In the genomic region with DNA sequence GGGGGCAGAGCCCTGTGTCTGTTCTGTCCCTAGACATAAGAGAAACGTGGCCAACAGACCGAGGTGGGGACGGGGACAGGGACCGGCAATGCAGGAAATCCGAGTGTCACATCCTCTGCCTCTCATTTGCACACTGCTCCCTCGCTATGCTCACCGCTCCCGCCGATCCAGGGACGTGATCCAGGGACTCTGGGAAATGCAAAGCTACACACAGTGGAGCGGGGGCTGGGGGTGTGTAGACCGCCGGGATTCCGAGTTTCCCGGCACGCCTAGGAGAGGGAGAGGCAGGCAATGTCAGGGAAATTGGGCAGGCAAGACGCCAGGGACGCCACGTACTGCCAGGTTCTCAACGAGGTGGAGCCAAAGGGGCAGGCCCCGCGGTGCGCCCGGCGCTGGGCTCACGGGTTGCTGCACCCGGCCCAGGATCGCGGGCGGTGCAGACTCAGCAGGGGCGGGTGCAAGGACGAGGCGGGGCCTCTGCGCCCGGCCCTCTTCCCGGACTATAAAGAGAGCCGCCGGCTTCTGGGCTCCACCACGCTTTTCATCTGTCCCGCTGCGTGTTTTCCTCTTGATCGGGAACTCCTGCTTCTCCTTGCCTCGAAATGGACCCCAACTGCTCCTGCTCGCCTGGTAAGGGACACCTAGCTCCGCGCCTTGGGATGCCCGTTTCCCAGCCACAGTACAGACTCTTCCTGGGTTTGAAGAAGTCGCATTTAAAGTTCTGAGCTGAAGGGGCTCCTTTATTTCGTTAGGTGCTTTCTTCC, we compare ENCODE assay signal across 8 cellular contexts. TPM values are rescaled to one million over a fixed set of nuclear protein-coding genes. Genes with fewer than 3 reads are reported as not detected.
A peak's percentile ranks its signal among the peaks of the same experiment; 100 is the strongest.
DNase-seq lines count a peak whose midpoint lies in the region; ATAC-seq and TF ChIP-seq lines count a peak whose summit lies in the region.

A gene (plus strand): TSS at position 532 of the 764 bp plus-strand sequence. CDS start 71 bp downstream, at position 603.

- peaks cover 21% of the 10 kb centered on the region for H3K4me1 Mint-ChIP-seq in activated naive CD4-positive, alpha-beta T cell treated with anti-CD3 and anti-CD28 coated beads, Interleukin-2, amount 50 U/mL, for 24 hours
- peaks cover 28% of the 10 kb centered on the region for H3K4me1 Mint-ChIP-seq in osteocyte (ENCODE audit: unreplicated experiment)

- WGBS in thymus, result 2% methylated on average over 49 of the region's 49 CpGs

- peak within 1 kb of the TSS; percentile 87 for H3K27ac ChIP-seq in thymus (ENCODE audit: low read depth)

- H3K4me3 ChIP-seq in GM06990 (replicated peaks; ENCODE audit: low read depth, low read length) (peak within 1 kb of the TSS; percentile 79), HFF-Myc (replicated peaks; ENCODE audit: low read depth, low read length) (peak within 1 kb of the TSS; percentile 72), thymus (ENCODE audit: low read length) (peak within 1 kb of the TSS; percentile 74)

- no peaks in the 10 kb centered on the region for H3K9me3 Mint-ChIP-seq in activated naive CD4-positive, alpha-beta T cell treated with anti-CD3 and anti-CD28 coated beads, Interleukin-2, amount 50 U/mL, for 24 hours
- peaks cover 5% of the 10 kb centered on the region for H3K9me3 Mint-ChIP-seq in osteocyte (ENCODE audit: unreplicated experiment)

- DNase-seq in GM06990 (ENCODE audit: extremely low read depth, insufficient read length) (peak; percentile 84), HFF-Myc (ENCODE audit: extremely low read depth, low read depth) (peak; percentile 55), MV-4-11 (lab: John Stamatoyannopoulos, UW) (peak; percentile 87), glomerular visceral epithelial cell (ENCODE audit: extremely low spot score) (peak; percentile 92), osteocyte (ENCODE audit: extremely low spot score, unreplicated experiment) (peak; percentile 90)

- no peaks in the 10 kb centered on the region for H3K27me3 Mint-ChIP-seq in activated naive CD4-positive, alpha-beta T cell treated with anti-CD3 and anti-CD28 coated beads, Interleukin-2, amount 50 U/mL, for 24 hours
- no peaks in the 10 kb centered on the region for H3K27me3 Mint-ChIP-seq in osteocyte (ENCODE audit: unreplicated experiment)

- H3K36me3 ChIP-seq in GM06990 (ENCODE audit: control insufficient read depth, insufficient read depth, low read length), result no peaks in the 10 kb centered on the region
- H3K36me3 ChIP-seq in thymus (ENCODE audit: control insufficient read depth, insufficient read depth), result no peaks in the 10 kb centered on the region

- H3K27ac Mint-ChIP-seq in activated naive CD4-positive, alpha-beta T cell treated with anti-CD3 and anti-CD28 coated beads, Interleukin-2, amount 50 U/mL, for 24 hours, result peak within 1 kb of the TSS; percentile 94
- peak within 1 kb of the TSS; percentile 82 for H3K27ac Mint-ChIP-seq in osteocyte (ENCODE audit: unreplicated experiment)

- peaks cover 18% of the 10 kb centered on the region for H3K4me1 ChIP-seq in thymus (ENCODE audit: control insufficient read depth, insufficient read depth, low read length)

- H3K4me3 Mint-ChIP-seq in activated naive CD4-positive, alpha-beta T cell treated with anti-CD3 and anti-CD28 coated beads, Interleukin-2, amount 50 U/mL, for 24 hours, result peak within 1 kb of the TSS; percentile 97
- H3K4me3 Mint-ChIP-seq in osteocyte (ENCODE audit: unreplicated experiment), result peak within 1 kb of the TSS; percentile 88

- no peaks in the 10 kb centered on the region for H3K9me3 ChIP-seq in thymus (ENCODE audit: control insufficient read depth)

- TF ChIP-seq CTCF in GM06990 (IDR thresholded peaks at IDR 0.05; ENCODE audit: insufficient read depth, low read length, poor library complexity, severe bottlenecking) (no peak), HFF-Myc (IDR thresholded peaks at IDR 0.05; ENCODE audit: low read depth, low read length, missing control alignments) (no peak), osteocyte (IDR thresholded peaks at IDR 0.05) (no peak)

- H3K36me3 Mint-ChIP-seq in activated naive CD4-positive, alpha-beta T cell treated with anti-CD3 and anti-CD28 coated beads, Interleukin-2, amount 50 U/mL, for 24 hours, result peaks cover 6% of the 10 kb centered on the region
- H3K36me3 Mint-ChIP-seq in osteocyte (ENCODE audit: unreplicated experiment), result peaks cover 5% of the 10 kb centered on the region

- ATAC-seq in SK-N-SH treated with all-trans-retinoic acid at 6 μM for 48 hours, result peak; percentile 99

- H3K27me3 ChIP-seq in GM06990 (replicated peaks; ENCODE audit: control insufficient read depth, insufficient read depth, low read length) (no peaks in the 10 kb centered on the region), thymus (ENCODE audit: control insufficient read depth, insufficient read depth) (no peaks in the 10 kb centered on the region)

TF ChIP-seq in SK-N-SH treated with all-trans-retinoic acid at 6 μM for 48 hours, 23 proteins besides CTCF, POLR2A, EP300 and RAD21:
- TF ChIP-seq ZNF70 (CRISPR knock-in tag; IDR thresholded peaks at IDR 0.05), result no peak
- no peak for TF ChIP-seq PPARA (CRISPR knock-in tag; IDR thresholded peaks at IDR 0.05; ENCODE audit: borderline replicate concordance)
- no peak for TF ChIP-seq TOX (CRISPR knock-in tag; IDR thresholded peaks at IDR 0.05; ENCODE audit: borderline replicate concordance)
- no peak for TF ChIP-seq BACH2 (CRISPR knock-in tag; IDR thresholded peaks at IDR 0.05; ENCODE audit: borderline replicate concordance)
- TF ChIP-seq ZNF8 (CRISPR knock-in tag; IDR thresholded peaks at IDR 0.05), result no peak
- no peak for TF ChIP-seq GLIS3 (CRISPR knock-in tag; IDR thresholded peaks at IDR 0.05)
- TF ChIP-seq, protein P1, sequence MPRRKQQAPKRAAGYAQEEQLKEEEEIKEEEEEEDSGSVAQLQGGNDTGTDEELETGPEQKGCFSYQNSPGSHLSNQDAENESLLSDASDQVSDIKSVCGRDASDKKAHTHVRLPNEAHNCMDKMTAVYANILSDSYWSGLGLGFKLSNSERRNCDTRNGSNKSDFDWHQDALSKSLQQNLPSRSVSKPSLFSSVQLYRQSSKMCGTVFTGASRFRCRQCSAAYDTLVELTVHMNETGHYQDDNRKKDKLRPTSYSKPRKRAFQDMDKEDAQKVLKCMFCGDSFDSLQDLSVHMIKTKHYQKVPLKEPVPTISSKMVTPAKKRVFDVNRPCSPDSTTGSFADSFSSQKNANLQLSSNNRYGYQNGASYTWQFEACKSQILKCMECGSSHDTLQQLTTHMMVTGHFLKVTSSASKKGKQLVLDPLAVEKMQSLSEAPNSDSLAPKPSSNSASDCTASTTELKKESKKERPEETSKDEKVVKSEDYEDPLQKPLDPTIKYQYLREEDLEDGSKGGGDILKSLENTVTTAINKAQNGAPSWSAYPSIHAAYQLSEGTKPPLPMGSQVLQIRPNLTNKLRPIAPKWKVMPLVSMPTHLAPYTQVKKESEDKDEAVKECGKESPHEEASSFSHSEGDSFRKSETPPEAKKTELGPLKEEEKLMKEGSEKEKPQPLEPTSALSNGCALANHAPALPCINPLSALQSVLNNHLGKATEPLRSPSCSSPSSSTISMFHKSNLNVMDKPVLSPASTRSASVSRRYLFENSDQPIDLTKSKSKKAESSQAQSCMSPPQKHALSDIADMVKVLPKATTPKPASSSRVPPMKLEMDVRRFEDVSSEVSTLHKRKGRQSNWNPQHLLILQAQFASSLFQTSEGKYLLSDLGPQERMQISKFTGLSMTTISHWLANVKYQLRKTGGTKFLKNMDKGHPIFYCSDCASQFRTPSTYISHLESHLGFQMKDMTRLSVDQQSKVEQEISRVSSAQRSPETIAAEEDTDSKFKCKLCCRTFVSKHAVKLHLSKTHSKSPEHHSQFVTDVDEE (CRISPR knock-in tag; IDR thresholded peaks at IDR 0.05), result no peak
- no peak for TF ChIP-seq CSDC2 (CRISPR knock-in tag; IDR thresholded peaks at IDR 0.05)
- no peak for TF ChIP-seq ARNTL (CRISPR knock-in tag; IDR thresholded peaks at IDR 0.05; ENCODE audit: borderline replicate concordance, low read depth)
- no peak for TF ChIP-seq ZFP30 (CRISPR knock-in tag; IDR thresholded peaks at IDR 0.05)
- TF ChIP-seq, protein P2, sequence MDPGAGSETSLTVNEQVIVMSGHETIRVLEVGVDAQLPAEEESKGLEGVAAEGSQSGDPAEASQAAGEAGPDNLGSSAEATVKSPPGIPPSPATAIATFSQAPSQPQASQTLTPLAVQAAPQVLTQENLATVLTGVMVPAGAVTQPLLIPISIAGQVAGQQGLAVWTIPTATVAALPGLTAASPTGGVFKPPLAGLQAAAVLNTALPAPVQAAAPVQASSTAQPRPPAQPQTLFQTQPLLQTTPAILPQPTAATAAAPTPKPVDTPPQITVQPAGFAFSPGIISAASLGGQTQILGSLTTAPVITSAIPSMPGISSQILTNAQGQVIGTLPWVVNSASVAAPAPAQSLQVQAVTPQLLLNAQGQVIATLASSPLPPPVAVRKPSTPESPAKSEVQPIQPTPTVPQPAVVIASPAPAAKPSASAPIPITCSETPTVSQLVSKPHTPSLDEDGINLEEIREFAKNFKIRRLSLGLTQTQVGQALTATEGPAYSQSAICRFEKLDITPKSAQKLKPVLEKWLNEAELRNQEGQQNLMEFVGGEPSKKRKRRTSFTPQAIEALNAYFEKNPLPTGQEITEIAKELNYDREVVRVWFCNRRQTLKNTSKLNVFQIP (CRISPR knock-in tag; IDR thresholded peaks at IDR 0.05; ENCODE audit: borderline replicate concordance, low read depth), result no peak
- TF ChIP-seq ZC3H10 (CRISPR knock-in tag; IDR thresholded peaks at IDR 0.05), result no peak
- TF ChIP-seq ISL1 (CRISPR knock-in tag; IDR thresholded peaks at IDR 0.05), result no peak
- TF ChIP-seq, protein P3, sequence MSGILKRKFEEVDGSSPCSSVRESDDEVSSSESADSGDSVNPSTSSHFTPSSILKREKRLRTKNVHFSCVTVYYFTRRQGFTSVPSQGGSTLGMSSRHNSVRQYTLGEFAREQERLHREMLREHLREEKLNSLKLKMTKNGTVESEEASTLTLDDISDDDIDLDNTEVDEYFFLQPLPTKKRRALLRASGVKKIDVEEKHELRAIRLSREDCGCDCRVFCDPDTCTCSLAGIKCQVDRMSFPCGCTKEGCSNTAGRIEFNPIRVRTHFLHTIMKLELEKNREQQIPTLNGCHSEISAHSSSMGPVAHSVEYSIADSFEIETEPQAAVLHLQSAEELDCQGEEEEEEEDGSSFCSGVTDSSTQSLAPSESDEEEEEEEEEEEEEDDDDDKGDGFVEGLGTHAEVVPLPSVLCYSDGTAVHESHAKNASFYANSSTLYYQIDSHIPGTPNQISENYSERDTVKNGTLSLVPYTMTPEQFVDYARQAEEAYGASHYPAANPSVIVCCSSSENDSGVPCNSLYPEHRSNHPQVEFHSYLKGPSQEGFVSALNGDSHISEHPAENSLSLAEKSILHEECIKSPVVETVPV (CRISPR knock-in tag; IDR thresholded peaks at IDR 0.05), result no peak
- no peak for TF ChIP-seq SNAI2 (CRISPR knock-in tag; IDR thresholded peaks at IDR 0.05)

RNA-seq across cellular contexts. Expression of the gene that starts here (rescaled TPM):
- total RNA-seq in osteocyte, result 63.8 and 67.5 TPM in 2 replicates
- 3,725 TPM for polyA plus RNA-seq in thymus

Comparison
In these comparisons a context has a peak if more than half of its experiments do, and no peak if none do; other contexts are left out.
1. Peak in every context shown above with its lines: DNase-seq, ATAC-seq, H3K4me3 ChIP-seq and H3K27ac ChIP-seq.